Comparison of ENCODE assay signal across 9 cellular contexts in the genomic region with DNA sequence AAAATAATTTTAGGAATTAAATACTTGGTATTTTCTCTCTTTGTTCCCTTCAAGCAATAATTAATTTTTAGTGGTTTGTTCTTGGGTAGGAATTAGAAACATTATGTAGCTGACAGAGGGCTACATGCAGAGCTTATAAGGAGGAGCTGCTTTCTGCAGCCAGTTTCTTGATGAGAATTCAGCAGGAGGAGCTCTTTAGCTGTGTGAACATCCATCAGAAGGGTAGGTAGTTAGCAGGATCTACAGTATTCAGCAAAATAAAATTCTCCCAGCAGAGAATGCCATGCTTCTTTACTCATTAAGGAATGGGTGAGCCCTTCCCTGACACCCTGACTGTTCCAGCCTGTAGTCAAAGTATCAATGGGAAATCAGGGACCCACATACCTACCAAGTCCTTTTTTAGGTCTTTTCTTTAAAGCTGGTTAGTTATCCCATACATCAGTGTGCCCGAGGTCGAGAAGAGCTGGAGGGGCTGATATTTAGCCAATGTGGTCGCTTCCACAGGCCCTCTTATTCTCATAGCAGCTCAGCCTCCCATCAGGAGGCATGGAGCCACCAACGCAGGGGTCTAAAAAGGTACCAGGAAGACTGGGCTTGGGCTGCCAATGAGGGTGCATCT. TPM values are rescaled to one million over a fixed set of nuclear protein-coding genes. Genes with fewer than 3 reads are reported as not detected.
DNase-seq lines count a peak whose midpoint lies in the region; ATAC-seq and TF ChIP-seq lines count a peak whose summit lies in the region.
"Had no signal": no experiment of that assay in that cellular context is flagged by ENCODE, and none has a peak within 500 bp of the region (broad histone marks: within the 10 kb centered on the region; RNA-seq: fewer than 3 reads in every experiment).

No MANE protein-coding gene starts in this region.

- intact Hi-C loops in psoas muscle (cut with DNase I): no loop called here

- H3K4me3 ChIP-seq in hepatocyte: no peak overlapping the region
- H3K4me3 ChIP-seq in psoas muscle: no peak overlapping the region

- H3K9me2 ChIP-seq in hepatocyte (replicated peaks; ENCODE audit: insufficient read depth): no peaks in the 10 kb centered on the region

- H3K27ac ChIP-seq in 22Rv1: no peak overlapping the region
- no peak overlapping the region for H3K27ac ChIP-seq in VCaP
- H3K27ac ChIP-seq in hepatocyte: no peak overlapping the region
- H3K27ac ChIP-seq in psoas muscle: no peak overlapping the region

- no peaks in the 10 kb centered on the region for H3K79me2 ChIP-seq in hepatocyte

- H3K27me3 ChIP-seq in hepatocyte (no peaks in the 10 kb centered on the region), psoas muscle (ENCODE audit: insufficient read depth in 3 of 3, low read length in 2 of 3) (no peaks in the 10 kb centered on the region)

- H3K36me3 ChIP-seq in hepatocyte (replicated peaks; ENCODE audit: insufficient read depth, low read depth) (no peaks in the 10 kb centered on the region), psoas muscle (ENCODE audit: insufficient read depth in 1 of 2, low read depth in 1 of 2) (no peaks in the 10 kb centered on the region)

- H4K20me1 ChIP-seq in hepatocyte (ENCODE audit: insufficient read depth, poor library complexity, severe bottlenecking): no peaks in the 10 kb centered on the region

- H3K4me1 ChIP-seq in hepatocyte (ENCODE audit: insufficient read depth) (no peaks in the 10 kb centered on the region), psoas muscle (no peaks in the 10 kb centered on the region)

- in situ Hi-C loops in GM13976 (cut with MboI; ENCODE audit: low sequenced_read_pairs, unreplicated experiment): loop anchor here (25.0 kb wide), 3 partner anchors 338 to 963 kb away; a partner anchor contains a TSS

- H3K4me2 ChIP-seq in hepatocyte: no peak overlapping the region

- POLR2A ChIA-PET in HEK293T (lab: Yijun Ruan, JAX): no interaction called here

- H2AFZ ChIP-seq in hepatocyte: no peak overlapping the region

- CTCF ChIA-PET in HEK293T (lab: Yijun Ruan, JAX): interaction anchor here (0.6 to 1.7 kb wide), 8 partner anchors 24 to 499 kb away, joined by 3 to 5 read pairs (median 3); no protein-coding TSS in a partner anchor

- WGBS in hepatocyte (ENCODE audit: low lambda C conversion rate, missing lambda C conversion rate): 87% methylated on average over 4 of the region's 4 CpGs
- whole genome bisulfite sequencing in psoas muscle, 3 donors: 66 to 88% (median 87%) methylated on average over 4 of the region's 4 CpGs

- ATAC-seq in psoas muscle (no peak), HG02678 (IDR thresholded peaks at IDR 0.05; ENCODE audit: unreplicated experiment) (no peak)

- peak; percentile 13; the same call in 1 of the 2 replicates for TF ChIP-seq CTCF in 22Rv1 (IDR thresholded peaks at IDR 0.05)
- peak; percentile 19 for TF ChIP-seq CTCF in GM13976 (IDR thresholded peaks at IDR 0.05; ENCODE audit: borderline replicate concordance, control extremely low read depth, extremely low read depth, insufficient read depth, missing control alignments)
- TF ChIP-seq CTCF in VCaP (conservative IDR thresholded peaks at IDR 0.05): peak; percentile 65
- TF ChIP-seq CTCF in hepatocyte (IDR thresholded peaks at IDR 0.05; ENCODE audit: poor library complexity): peak; percentile 47
- TF ChIP-seq CTCF in psoas muscle (IDR thresholded peaks at IDR 0.05): no peak

- H3K9me3 ChIP-seq in hepatocyte (ENCODE audit: low read depth) (no peaks in the 10 kb centered on the region), psoas muscle (no peaks in the 10 kb centered on the region)

- DNase-seq in GM13976 (ENCODE audit: low spot score) (no peak), hepatocyte (ENCODE audit: low spot score) (peak; percentile 34), psoas muscle (no peak), HEK293T (ENCODE audit: extremely low spot score) (no peak)
- DNase-seq in stimulated activated CD4-positive, alpha-beta T cell treated with anti-CD3 and anti-CD28 coated beads, Interleukin-4, amount 100 ng/mL, for 1 hour: no peak
- DNase-seq: stimulated activated CD4-positive, alpha-beta T cell treated with anti-CD3 and anti-CD28 coated beads, Interleukin-1b, Interleukin-23, amount 100 ng/mL, for 48 hours had no signal

TF ChIP-seq in HEK293T, 16 proteins besides CTCF, POLR2A, EP300 and RAD21:
- TF ChIP-seq BHLHE40 (IDR thresholded peaks at IDR 0.05; ENCODE audit: borderline replicate concordance): no peak
- TF ChIP-seq SP1 (IDR thresholded peaks at IDR 0.05): no peak
- no peak for TF ChIP-seq ZNF384 (IDR thresholded peaks at IDR 0.05)

RNA-seq across cellular contexts. Expression of a gene that starts 54.0 kb away (rescaled TPM):
- total RNA-seq in hepatocyte (0.80 and 2.6 TPM in 2 replicates), psoas muscle (1 to 10 TPM in 2 of 4 donors, under 1 TPM in 2; 0.74 to 3.1 (median 1.0) TPM)
- polyA plus RNA-seq in hepatocyte (0.67 and 1.4 TPM in 2 replicates), psoas muscle (1 to 10 TPM in 1 of 3 donors, under 1 TPM in 2; 0.66 to 1.1 (median 0.91) TPM)
